In genomic region chr2:231643494-231643888, GRCh38 we compare ENCODE assay signal across 13 cellular contexts. TPM values are rescaled to one million over a fixed set of nuclear protein-coding genes. Genes with fewer than 3 reads are reported as not detected.
DNase-seq lines count a peak whose midpoint lies in the region; ATAC-seq, FAIRE-seq and TF ChIP-seq lines count a peak whose summit lies in the region.
"Had no signal": no experiment of that assay in that cellular context is flagged by ENCODE, and none has a peak within 500 bp of the region (broad histone marks: within the 10 kb centered on the region; RNA-seq: fewer than 3 reads in every experiment).

No MANE protein-coding gene starts in this region.

- no peak overlapping the region for H3K4ac ChIP-seq in H1 (replicated peaks; ENCODE audit: insufficient read length, low read depth, low read length)
- H3K4ac ChIP-seq in mesendoderm (ENCODE audit: low read depth, low read length), result no peak overlapping the region

- in situ Hi-C loops in Panc1 (cut with HindIII; ENCODE audit: low pct_unique_long_range_greater_than_20kb, low sequenced_read_pairs), result no loop called here

- 84% methylated on average over 8 of the region's 8 CpGs; no CpG with 5 or more reads in 1 of the 2 experiments for WGBS in H1 (ENCODE audit: extremely low coverage in 1 of 2, insufficient coverage in 1 of 2, insufficient read length in 1 of 2, insufficient replicate concordance in 2 of 2, low coverage in 1 of 2, low lambda C conversion rate in 2 of 2, missing lambda C conversion rate in 1 of 2), 2 experiments
- WGBS in ovary, 3 donors, result 86 to 93% (median 89%) methylated on average over 8 of the region's 8 CpGs
- no CpG with 5 or more reads among the region's 8 CpGs for WGBS in mesendoderm (ENCODE audit: extremely low coverage, insufficient coverage, low lambda C conversion rate)

- TF ChIP-seq RAD21 in H1 (IDR thresholded peaks at IDR 0.05 in 1 of 2, conservative IDR thresholded peaks at IDR 0.05 in 1 of 2; ENCODE audit: low read depth in 2 of 2, low read length in 2 of 2), result no peak

- H3K27me3 ChIP-seq in ACC112 (ENCODE audit: insufficient read depth, low read length) (no peaks in the 10 kb centered on the region), Panc1 (ENCODE audit: control insufficient read depth, insufficient read depth, low read length) (no peaks in the 10 kb centered on the region), H1 (replicated peaks in 1 of 4; ENCODE audit: control insufficient read depth in 3 of 4, extremely low read depth in 1 of 4, insufficient read depth in 3 of 4, low read length in 3 of 4) (no peaks in the 10 kb centered on the region), ovary (no peaks in the 10 kb centered on the region), mesendoderm (ENCODE audit: insufficient read depth, low read length, poor library complexity) (no peaks in the 10 kb centered on the region)

- no peaks in the 10 kb centered on the region for H3K23me2 ChIP-seq in H1 (ENCODE audit: low read depth, low read length)

- DNase-seq in Panc1 (ENCODE audit: low read depth, low spot score), result no peak
- DNase-seq in H1 (ENCODE audit: low read depth in 1 of 2, low spot score in 2 of 2), result no peak
- no peak for DNase-seq in ovary
- DNase-seq in mesendoderm, result no peak
- DNase-seq in NCI-H2081 (lab: John Stamatoyannopoulos, UW), result no peak
- no peak for DNase-seq in cortex of kidney (lab: John Stamatoyannopoulos, UW)
- DNase-seq: activated CD8-positive, alpha-beta memory T cell treated with anti-CD3 and anti-CD28 coated beads, Interleukin-2, amount 10 ng/mL, durations not matched to agents 7 days and 5 days; NCI-H2029; SHP77 treated with DMSO at 0.1 percent for 48 hours had no signal

- H3K36me3 ChIP-seq in ACC112 (ENCODE audit: insufficient read depth, low read length), result no peaks in the 10 kb centered on the region
- H3K36me3 ChIP-seq in Panc1 (ENCODE audit: control insufficient read depth, insufficient read depth, low read length), result no peaks in the 10 kb centered on the region
- no peaks in the 10 kb centered on the region for H3K36me3 ChIP-seq in H1 (ENCODE audit: control insufficient read depth in 2 of 4, insufficient read depth in 4 of 4, low read length in 3 of 4)
- no peaks in the 10 kb centered on the region for H3K36me3 ChIP-seq in ovary
- H3K36me3 ChIP-seq in mesendoderm (ENCODE audit: control insufficient read depth, insufficient read depth, low read length), result no peaks in the 10 kb centered on the region

- TF ChIP-seq EP300 in H1 (IDR thresholded peaks at IDR 0.05; ENCODE audit: borderline replicate concordance in 1 of 2, low read depth in 2 of 2, low read length in 2 of 2) (no peak), ovary (IDR thresholded peaks at IDR 0.05) (no peak)

- H3K79me2 ChIP-seq in ACC112 (ENCODE audit: control insufficient read depth, insufficient read depth, low read length, unreplicated experiment), result no peaks in the 10 kb centered on the region
- no peaks in the 10 kb centered on the region for H3K79me2 ChIP-seq in H1 (ENCODE audit: control insufficient read depth in 1 of 2, insufficient read depth in 2 of 2, low read length in 2 of 2)
- no peaks in the 10 kb centered on the region for H3K79me2 ChIP-seq in mesendoderm (ENCODE audit: control insufficient read depth, insufficient read depth, low read length)

- H4K20me1 ChIP-seq in H1 (replicated peaks in 1 of 2; ENCODE audit: control insufficient read depth in 1 of 2, insufficient read depth in 2 of 2, low read length in 2 of 2), result no peaks in the 10 kb centered on the region

- intact Hi-C loops in Panc1 (cut with micrococcal nuclease; ENCODE audit: unreplicated experiment), result no loop called here
- intact Hi-C loops in ovary (cut with DNase I), result loop anchor here in 1 of 4 donors (2.0 kb wide), 1 partner anchor 23 kb away; no protein-coding TSS in a partner anchor

- no peak overlapping the region for H3K56ac ChIP-seq in H1 (replicated peaks; ENCODE audit: insufficient read length, low read depth, low read length)
- H3K56ac ChIP-seq in mesendoderm (ENCODE audit: low read length), result no peak overlapping the region

- H3K79me1 ChIP-seq in H1 (ENCODE audit: low read depth, low read length) (no peaks in the 10 kb centered on the region), mesendoderm (ENCODE audit: low read length) (no peaks in the 10 kb centered on the region)

- H2BK5ac ChIP-seq in H1 (ENCODE audit: low read depth, low read length) (no peak overlapping the region), mesendoderm (ENCODE audit: low read length) (no peak overlapping the region)

- POLR2A ChIA-PET in Panc1 (lab: Charles Lee) (no interaction called here), H1 (lab: Charles Lee; ENCODE audit: partially characterized antibody) (interaction anchor here (0.9 to 2.4 kb wide), 6 partner anchors 9 to 29 kb away, joined by 3 to 15 read pairs (median 4); no protein-coding TSS in a partner anchor)

- no peak for FAIRE-seq in H1 (lab: Jason Lieb, UNC)

- no peak overlapping the region; the same call in 1 of the 2 replicates for H2BK15ac ChIP-seq in H1 (ENCODE audit: low read length)
- H2BK15ac ChIP-seq in mesendoderm (replicated peaks; ENCODE audit: low read depth), result no peak overlapping the region

- CTCF ChIA-PET in Panc1 (lab: Charles Lee), result interaction anchor here (1.2 to 1.6 kb wide), 2 partner anchors 30 to 34 kb away, joined by 6 to 8 read pairs; no protein-coding TSS in a partner anchor
- CTCF ChIA-PET in H1 (lab: Charles Lee; ENCODE audit: partially characterized antibody), result interaction anchor here (1.3 to 4.8 kb wide), 3 partner anchors 22 to 34 kb away, joined by 4 to 42 read pairs (median 5); no protein-coding TSS in a partner anchor

- no peak overlapping the region for H2AK5ac ChIP-seq in H1 (ENCODE audit: low read depth, low read length)
- H2AK5ac ChIP-seq in mesendoderm (ENCODE audit: low read length), result no peak overlapping the region

- BruUV-seq in Panc1 (replicated peaks; lab: Mats Ljungman, UMichigan), result no TSS peak

- H3K18ac ChIP-seq in H1 (ENCODE audit: extremely low read depth, low read length) (no peak overlapping the region), mesendoderm (ENCODE audit: low read length) (no peak overlapping the region)

- H4K5ac ChIP-seq in H1 (ENCODE audit: insufficient read length, low read depth, low read length) (no peak overlapping the region), mesendoderm (ENCODE audit: low read length) (no peak overlapping the region)

- H3K4me2 ChIP-seq in H1 (ENCODE audit: insufficient read depth in 1 of 2, low read depth in 2 of 2, low read length in 2 of 2), result no peak overlapping the region
- H3K4me2 ChIP-seq in mesendoderm (ENCODE audit: low read length), result no peak overlapping the region

- H3K27ac ChIP-seq in ACC112 (ENCODE audit: low read depth, low read length) (peak overlapping the region; percentile 81; the same call in 1 of the 2 replicates), Panc1 (ENCODE audit: low read length) (peak overlapping the region; percentile 91), H1 (ENCODE audit: low read depth, low read length) (no peak overlapping the region), ovary (peak overlapping the region; percentile 35 to 73), mesendoderm (ENCODE audit: low read depth, low read length) (no peak overlapping the region)
- H3K27ac ChIP-seq: C4-2B had no signal

- H3K23ac ChIP-seq in H1 (ENCODE audit: insufficient read length) (no peak overlapping the region), mesendoderm (ENCODE audit: low read length) (no peak overlapping the region)

- no peak overlapping the region for H2BK12ac ChIP-seq in H1 (ENCODE audit: low read depth, low read length)

- peak overlapping the region; percentile 61; the same call in 1 of the 2 replicates for H2BK20ac ChIP-seq in H1 (ENCODE audit: low read length)

- H3K4me1 ChIP-seq in ACC112 (ENCODE audit: control insufficient read depth, insufficient read depth, low read length, unreplicated experiment) (peaks cover 19% of the 10 kb centered on the region), Panc1 (ENCODE audit: control insufficient read depth, insufficient read depth, low read length) (peaks cover 42% of the 10 kb centered on the region), H1 (replicated peaks in 1 of 4; ENCODE audit: control insufficient read depth in 3 of 4, insufficient read depth in 4 of 4, low read length in 3 of 4) (peaks cover 3 to 9% (median 3%) of the 10 kb centered on the region in 4 experiments; a peak in 5 of 7 replicates), ovary (ENCODE audit: insufficient read depth) (peaks cover 4% of the 10 kb centered on the region), mesendoderm (ENCODE audit: control insufficient read depth, low read depth, low read length) (no peaks in the 10 kb centered on the region)

- TF ChIP-seq POLR2A in H1 (IDR thresholded peaks at IDR 0.05; ENCODE audit: control extremely low read depth in 1 of 2, low read depth in 2 of 2, low read length in 2 of 2) (no peak), ovary (IDR thresholded peaks at IDR 0.05) (no peak)

- H4K8ac ChIP-seq in H1 (ENCODE audit: extremely low read depth, insufficient read depth, low read length) (no peak overlapping the region; the same call in 1 of the 2 replicates), mesendoderm (ENCODE audit: low read depth, low read length) (no peak overlapping the region)

- no peak overlapping the region for H3K14ac ChIP-seq in H1 (ENCODE audit: insufficient read length)

- no peak for TF ChIP-seq CTCF in Panc1 (IDR thresholded peaks at IDR 0.05)
- TF ChIP-seq CTCF in H1 (IDR thresholded peaks at IDR 0.05; ENCODE audit: control extremely low read depth in 1 of 3, insufficient read depth in 1 of 3, low read depth in 1 of 3, low read length in 3 of 3), result no peak
- TF ChIP-seq CTCF in ovary (IDR thresholded peaks at IDR 0.05), result no peak

- H2BK120ac ChIP-seq in H1 (replicated peaks; ENCODE audit: low read depth, low read length), result no peak overlapping the region
- no peak overlapping the region for H2BK120ac ChIP-seq in mesendoderm (ENCODE audit: low read depth, low read length)

- H2AFZ ChIP-seq in ACC112 (ENCODE audit: low read length, unreplicated experiment), result no peak overlapping the region
- H2AFZ ChIP-seq in H1 (ENCODE audit: low read length), result no peak overlapping the region

- H3K9ac ChIP-seq in H1 (replicated peaks in 1 of 4; ENCODE audit: extremely low read depth in 1 of 4, low read depth in 3 of 4, low read length in 3 of 4) (no peak overlapping the region), mesendoderm (ENCODE audit: low read length) (no peak overlapping the region)

- H4K91ac ChIP-seq in H1 (replicated peaks; ENCODE audit: insufficient read length, low read length), result no peak overlapping the region

- ATAC-seq in Panc1 (no peak), GM21737 (IDR thresholded peaks at IDR 0.05; ENCODE audit: unreplicated experiment) (no peak)

- H3K4me3 ChIP-seq in ACC112 (ENCODE audit: low read depth, low read length) (no peak overlapping the region), Panc1 (ENCODE audit: low read depth in 2 of 2, low read length in 2 of 2) (no peak overlapping the region), H1 (ENCODE audit: extremely low read depth in 1 of 4, insufficient read depth in 2 of 4, low read depth in 3 of 4, low read length in 4 of 4) (no peak overlapping the region), ovary (no peak overlapping the region), mesendoderm (ENCODE audit: low read length) (no peak overlapping the region)

- no peaks in the 10 kb centered on the region for H3K9me3 ChIP-seq in Panc1 (ENCODE audit: control insufficient read depth, insufficient read depth, low read depth, low read length)
- H3K9me3 ChIP-seq in H1 (ENCODE audit: insufficient read depth in 2 of 2, low read depth in 1 of 2, low read length in 1 of 2), result no peaks in the 10 kb centered on the region
- no peaks in the 10 kb centered on the region for H3K9me3 ChIP-seq in ovary

RNA-seq across cellular contexts. Expression of gene TEX44, which starts 50.8 kb away (rescaled TPM):
- not detected for total RNA-seq in Panc1 (2021; ENCODE audit: unreplicated experiment)
- polyA plus RNA-seq in Panc1 (2012; ENCODE audit: insufficient read length), result not detected
- not detected in 2 replicates for total RNA-seq in H1 (2021; fragmentation: NEBNext Ultra II Directional; extraction: Animal tissue kit (Norgen Biotek cat#: 25700))
- 0.06 TPM in 1 of 2 replicates, not detected in the other for polyA plus RNA-seq in H1 (2011; rRNA removed)
- polyA plus RNA-seq in H1 (2011; cell fraction: cytosol; rRNA removed), result not detected
- polyA plus RNA-seq in H1 (2011; cell fraction: nucleus; rRNA removed), result not detected
- not detected in 4 replicates for polyA plus RNA-seq in H1 (2012, experiment 1 of 2)
- not detected for polyA plus RNA-seq in H1 (2012, experiment 2 of 2)
- not detected for polyA plus RNA-seq in H1 (2013, experiment 1 of 2)
- not detected for polyA plus RNA-seq in H1 (2013, experiment 2 of 2)
- not detected in 2 replicates for polyA minus RNA-seq in H1 (2011; rRNA and poly(A)+ RNA removed)
- polyA minus RNA-seq in H1 (2011; cell fraction: cytosol; rRNA and poly(A)+ RNA removed), result not detected
- polyA minus RNA-seq in H1 (2011; cell fraction: nucleus; rRNA and poly(A)+ RNA removed), result not detected
- total RNA-seq in ovary, result not detected
- polyA plus RNA-seq in ovary, result not detected
- not detected for polyA plus RNA-seq in mesendoderm (2013, experiment 1 of 2)
- not detected for polyA plus RNA-seq in mesendoderm (2013, experiment 2 of 2)
- total RNA-seq: activated CD8-positive, alpha-beta memory T cell treated with anti-CD3 and anti-CD28 coated beads, Interleukin-2, amount 10 ng/mL, durations not matched to agents 7 days and 5 days; posterior vena cava had no signal

Comparison
In these comparisons a context has a peak if more than half of its experiments do, and no peak if none do; other contexts are left out.
1. H3K27ac ChIP-seq: peak in ACC112 (single experiment), Panc1 (single experiment) and ovary (2 of 2); none in H1 (single experiment) and mesendoderm (single experiment).